ENCODE assay signal across 9 cellular contexts in the genomic region with DNA sequence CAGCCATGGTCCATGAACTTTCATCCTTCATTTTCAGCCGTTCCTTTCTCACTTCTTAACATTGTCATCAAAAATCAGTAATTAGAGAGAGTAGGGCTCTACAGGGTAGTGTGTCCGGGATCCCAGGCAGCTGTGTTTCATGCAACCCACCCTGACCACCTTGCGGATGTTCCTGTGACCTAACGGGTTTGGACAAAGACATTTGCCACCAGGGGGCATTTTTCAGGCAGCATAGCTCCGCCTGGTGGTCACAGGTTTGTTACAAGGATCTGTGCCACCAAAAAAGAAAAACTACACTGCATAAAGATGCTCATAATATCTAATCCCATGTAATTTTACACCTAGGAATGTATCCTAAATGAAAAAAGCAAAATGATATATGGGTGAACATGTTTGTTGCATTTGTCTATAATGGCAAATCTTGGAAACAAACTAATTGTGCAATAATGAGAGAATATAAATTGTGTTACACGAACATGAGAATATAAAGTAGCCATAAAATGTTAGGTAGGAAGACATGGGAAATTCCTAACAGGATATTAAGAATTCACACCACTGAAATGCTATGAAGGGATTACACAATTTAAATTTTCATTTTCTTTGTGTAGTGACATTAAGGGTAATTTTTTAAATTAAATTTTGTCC.
A peak's percentile ranks its signal among the peaks of the same experiment; 100 is the strongest.
DNase-seq lines count a peak whose midpoint lies in the region; ATAC-seq and TF ChIP-seq lines count a peak whose summit lies in the region.
"Had no signal": no experiment of that assay in that cellular context is flagged by ENCODE, and none has a peak within 500 bp of the region (broad histone marks: within the 10 kb centered on the region; RNA-seq: fewer than 3 reads in every experiment).

No MANE protein-coding gene starts in this region.

- no peak for TF ChIP-seq EP300 in neural cell (conservative IDR thresholded peaks at IDR 0.05; ENCODE audit: poor library complexity, severe bottlenecking)

- H3K36me3 ChIP-seq in neural cell (ENCODE audit: insufficient read depth, low read length): no peaks in the 10 kb centered on the region
- H3K36me3 ChIP-seq: neutrophil had no signal

- no peak overlapping the region for H3K4me3 Mint-ChIP-seq in activated CD4-positive, alpha-beta T cell treated with anti-CD3 and anti-CD28 coated beads, Interleukin-2, amount 10 ng/mL, durations not matched to agents 7 days and 5 days

- no peaks in the 10 kb centered on the region for H3F3A ChIP-seq in neural cell (ENCODE audit: insufficient read depth, low read length, poor library complexity, severe bottlenecking)

- CTCF ChIA-PET in activated CD4-positive, alpha-beta T cell treated with anti-CD3 and anti-CD28 coated beads, Interleukin-2, amount 10 ng/mL, durations not matched to agents 7 days and 5 days (lab: Charles Lee): interaction anchor here (0.8 to 1.0 kb wide), 3 partner anchors 21 to 676 kb away, joined by 3 read pairs; no protein-coding TSS in a partner anchor

- no peaks in the 10 kb centered on the region for H3K9me2 ChIP-seq in neural cell (ENCODE audit: insufficient read depth, low read length)

- TF ChIP-seq CTCF in AG09309 (IDR thresholded peaks at IDR 0.05; ENCODE audit: control insufficient read depth, insufficient read depth, low read depth, low read length, missing control alignments) (peak; percentile 98), epithelial cell of proximal tubule (conservative IDR thresholded peaks at IDR 0.05; ENCODE audit: low read depth, low read length) (peak; percentile 100), neural cell (IDR thresholded peaks at IDR 0.05; ENCODE audit: poor library complexity, severe bottlenecking) (peak; percentile 42)

- no peaks in the 10 kb centered on the region for H4K20me1 ChIP-seq in neural cell (ENCODE audit: insufficient read depth)

- no peak for TF ChIP-seq RAD21 in neural cell (conservative IDR thresholded peaks at IDR 0.05)

- peaks cover 1% of the 10 kb centered on the region for H3K4me1 Mint-ChIP-seq in activated CD4-positive, alpha-beta T cell treated with anti-CD3 and anti-CD28 coated beads, Interleukin-2, amount 10 ng/mL, durations not matched to agents 7 days and 5 days

- no peak overlapping the region for H2AFZ ChIP-seq in neural cell (ENCODE audit: low read depth, low read length)

- POLR2A ChIA-PET in activated CD4-positive, alpha-beta T cell treated with anti-CD3 and anti-CD28 coated beads, Interleukin-2, amount 10 ng/mL, durations not matched to agents 7 days and 5 days (lab: Charles Lee): no interaction called here

- no peak overlapping the region for H3K27ac ChIP-seq in neural cell (ENCODE audit: low read length)
- H3K27ac ChIP-seq: neutrophil had no signal

- no peak overlapping the region for H3K27ac Mint-ChIP-seq in activated CD4-positive, alpha-beta T cell treated with anti-CD3 and anti-CD28 coated beads, Interleukin-2, amount 10 ng/mL, durations not matched to agents 7 days and 5 days

- peaks cover 3% of the 10 kb centered on the region for H3K27me3 Mint-ChIP-seq in activated CD4-positive, alpha-beta T cell treated with anti-CD3 and anti-CD28 coated beads, Interleukin-2, amount 10 ng/mL, durations not matched to agents 7 days and 5 days

- no peaks in the 10 kb centered on the region for H3K27me3 ChIP-seq in neural cell (ENCODE audit: insufficient read depth, low read depth, low read length)
- H3K27me3 ChIP-seq: neutrophil had no signal

- H3K9ac ChIP-seq in neural cell (ENCODE audit: low read length): no peak overlapping the region

- ATAC-seq in GM18858 (IDR thresholded peaks at IDR 0.05; ENCODE audit: unreplicated experiment): peak; percentile 55
- ATAC-seq in GM21360 (IDR thresholded peaks at IDR 0.05; ENCODE audit: unreplicated experiment): no peak

- no peaks in the 10 kb centered on the region for H3K79me2 ChIP-seq in neural cell (replicated peaks; ENCODE audit: insufficient read depth, low read length)

- no peaks in the 10 kb centered on the region for H3K9me3 ChIP-seq in neural cell (ENCODE audit: low read length)
- H3K9me3 ChIP-seq: neutrophil had no signal

- no peak overlapping the region for H3K4me2 ChIP-seq in neural cell (ENCODE audit: low read length)

- H3K36me3 Mint-ChIP-seq in activated CD4-positive, alpha-beta T cell treated with anti-CD3 and anti-CD28 coated beads, Interleukin-2, amount 10 ng/mL, durations not matched to agents 7 days and 5 days (ENCODE audit: low read depth): no peaks in the 10 kb centered on the region

- H3K4me3 ChIP-seq in AG09309 (ENCODE audit: control insufficient read depth, low read depth, low read length) (no peak overlapping the region), epithelial cell of proximal tubule (ENCODE audit: low read depth, low read length) (no peak overlapping the region), neural cell (ENCODE audit: low read length) (no peak overlapping the region)

- no peaks in the 10 kb centered on the region for H3K9me3 Mint-ChIP-seq in activated CD4-positive, alpha-beta T cell treated with anti-CD3 and anti-CD28 coated beads, Interleukin-2, amount 10 ng/mL, durations not matched to agents 7 days and 5 days

- DNase-seq in AG09309 (ENCODE audit: low read depth): no peak
- peak; percentile 4 for DNase-seq in NCI-H1105 treated with DMSO at 0.1 percent for 48 hours (lab: John Stamatoyannopoulos, UW)
- peak; percentile 65 for DNase-seq in activated CD4-positive, alpha-beta T cell treated with anti-CD3 and anti-CD28 coated beads, Interleukin-2, amount 10 ng/mL, durations not matched to agents 7 days and 5 days
- DNase-seq in epithelial cell of proximal tubule (ENCODE audit: low read depth): no peak
- DNase-seq in mesenteric fat pad (ENCODE audit: low spot score): no peak

TF ChIP-seq in neural cell, 6 proteins besides CTCF, POLR2A, EP300 and RAD21:
- TF ChIP-seq, protein P1, sequence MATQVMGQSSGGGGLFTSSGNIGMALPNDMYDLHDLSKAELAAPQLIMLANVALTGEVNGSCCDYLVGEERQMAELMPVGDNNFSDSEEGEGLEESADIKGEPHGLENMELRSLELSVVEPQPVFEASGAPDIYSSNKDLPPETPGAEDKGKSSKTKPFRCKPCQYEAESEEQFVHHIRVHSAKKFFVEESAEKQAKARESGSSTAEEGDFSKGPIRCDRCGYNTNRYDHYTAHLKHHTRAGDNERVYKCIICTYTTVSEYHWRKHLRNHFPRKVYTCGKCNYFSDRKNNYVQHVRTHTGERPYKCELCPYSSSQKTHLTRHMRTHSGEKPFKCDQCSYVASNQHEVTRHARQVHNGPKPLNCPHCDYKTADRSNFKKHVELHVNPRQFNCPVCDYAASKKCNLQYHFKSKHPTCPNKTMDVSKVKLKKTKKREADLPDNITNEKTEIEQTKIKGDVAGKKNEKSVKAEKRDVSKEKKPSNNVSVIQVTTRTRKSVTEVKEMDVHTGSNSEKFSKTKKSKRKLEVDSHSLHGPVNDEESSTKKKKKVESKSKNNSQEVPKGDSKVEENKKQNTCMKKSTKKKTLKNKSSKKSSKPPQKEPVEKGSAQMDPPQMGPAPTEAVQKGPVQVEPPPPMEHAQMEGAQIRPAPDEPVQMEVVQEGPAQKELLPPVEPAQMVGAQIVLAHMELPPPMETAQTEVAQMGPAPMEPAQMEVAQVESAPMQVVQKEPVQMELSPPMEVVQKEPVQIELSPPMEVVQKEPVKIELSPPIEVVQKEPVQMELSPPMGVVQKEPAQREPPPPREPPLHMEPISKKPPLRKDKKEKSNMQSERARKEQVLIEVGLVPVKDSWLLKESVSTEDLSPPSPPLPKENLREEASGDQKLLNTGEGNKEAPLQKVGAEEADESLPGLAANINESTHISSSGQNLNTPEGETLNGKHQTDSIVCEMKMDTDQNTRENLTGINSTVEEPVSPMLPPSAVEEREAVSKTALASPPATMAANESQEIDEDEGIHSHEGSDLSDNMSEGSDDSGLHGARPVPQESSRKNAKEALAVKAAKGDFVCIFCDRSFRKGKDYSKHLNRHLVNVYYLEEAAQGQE (IDR thresholded peaks at IDR 0.05; ENCODE audit: borderline replicate concordance): no peak
- TF ChIP-seq MXI1 (conservative IDR thresholded peaks at IDR 0.05; ENCODE audit: poor library complexity, severe bottlenecking): no peak
- no peak for TF ChIP-seq SMC3 (conservative IDR thresholded peaks at IDR 0.05; ENCODE audit: poor library complexity)
- no peak for TF ChIP-seq POLR2AphosphoS5 (IDR thresholded peaks at IDR 0.05)
- no peak for TF ChIP-seq TAF1 (IDR thresholded peaks at IDR 0.05; ENCODE audit: low read depth)
- TF ChIP-seq EZH2 (IDR thresholded peaks at IDR 0.05; ENCODE audit: borderline replicate concordance, insufficient read depth, low read length, poor library complexity, severe bottlenecking): no peak

Comparison
In these comparisons a context has a peak if more than half of its experiments do, and no peak if none do; other contexts are left out.
1. DNase-seq: peak in NCI-H1105 treated with DMSO at 0.1 percent for 48 hours (single experiment) and activated CD4-positive, alpha-beta T cell treated with anti-CD3 and anti-CD28 coated beads, Interleukin-2, amount 10 ng/mL, durations not matched to agents 7 days and 5 days (single experiment); none in AG09309 (single experiment), epithelial cell of proximal tubule (single experiment) and mesenteric fat pad (single experiment).
2. CTCF ChIP-seq: peak in every context shown above with its lines; median percentile 100 in epithelial cell of proximal tubule; 98 in AG09309; 42 in neural cell.